16 cellular contexts compared by ENCODE assay signal in the genomic region with DNA sequence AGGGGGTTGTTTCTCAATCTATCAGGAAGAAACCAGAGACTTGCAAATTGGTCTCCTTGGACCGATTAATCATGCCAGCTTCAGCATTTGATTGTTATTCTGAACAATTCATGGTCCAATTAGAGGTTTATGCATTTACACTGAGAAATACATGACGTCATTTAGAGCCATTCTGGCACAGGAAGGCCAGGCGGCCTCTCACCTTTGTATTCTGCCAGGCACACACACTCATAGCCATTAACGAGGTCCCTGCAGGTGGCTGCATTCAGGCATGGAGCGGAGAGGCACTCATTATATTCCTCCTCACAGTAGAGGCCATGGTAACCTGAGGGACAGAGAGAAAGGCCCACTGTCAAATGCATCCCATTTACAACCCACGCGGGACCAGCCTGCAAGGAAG.
A peak's percentile ranks its signal among the peaks of the same experiment; 100 is the strongest.
DNase-seq lines count a peak whose midpoint lies in the region; ATAC-seq and TF ChIP-seq lines count a peak whose summit lies in the region.
"Had no signal": no experiment of that assay in that cellular context is flagged by ENCODE, and none has a peak within 500 bp of the region (broad histone marks: within the 10 kb centered on the region; RNA-seq: fewer than 3 reads in every experiment).

No MANE protein-coding gene starts in this region.

- ATAC-seq in GM19023 (IDR thresholded peaks at IDR 0.05; ENCODE audit: unreplicated experiment) (no peak), HG03469 (IDR thresholded peaks at IDR 0.05; ENCODE audit: unreplicated experiment) (no peak)
- ATAC-seq: activated CD8-positive, alpha-beta memory T cell treated with anti-CD3 and anti-CD28 coated beads, Interleukin-2, amount 10 ng/mL, durations not matched to agents 7 days and 5 days; K562; psoas muscle had no signal

- WGBS in stomach, 5 donors, result 63 to 74% (median 66%) methylated on average over 7 of the region's 7 CpGs

- no peak overlapping the region for H3K27ac ChIP-seq in HEK293 (ENCODE audit: extremely low read depth, low read depth, low read length)
- H3K27ac ChIP-seq in stomach, result peak overlapping the region in 4 of 5 donors; percentile 8 to 75 (median 58)
- H3K27ac ChIP-seq: BLaER1, psoas muscle had no signal

- intact Hi-C loops in stomach (cut with DNase I; ENCODE audit: low total_unique reads), result no loop called here

- H3K4me3 ChIP-seq in HEK293 (ENCODE audit: low read depth, low read length) (no peak overlapping the region), stomach (no peak overlapping the region)
- H3K4me3 ChIP-seq: BLaER1, K562, psoas muscle had no signal

- DNase-seq in NCI-H2107 treated with DMSO at 0.1 percent for 48 hours (lab: John Stamatoyannopoulos, UW; ENCODE audit: unreplicated experiment) (peak; percentile 92), cerebellum (ENCODE audit: low spot score) (peak; percentile 22), stomach (no peak), CD1c-positive myeloid dendritic cell (ENCODE audit: extremely low spot score) (no peak)
- DNase-seq in central memory CD4-positive, alpha-beta T cell, result no peak
- DNase-seq: activated CD8-positive, alpha-beta memory T cell treated with anti-CD3 and anti-CD28 coated beads, Interleukin-2, amount 10 ng/mL, durations not matched to agents 7 days and 5 days; cortex of kidney; HFFc6; psoas muscle; stimulated activated CD4-positive, alpha-beta T cell treated with anti-CD3 and anti-CD28 coated beads, Interleukin-4, amount 100 ng/mL, for 24 hours; stimulated activated naive CD4-positive, alpha-beta T cell treated with Interleukin-2 at 50 U/mL for 16 hours had no signal

- POLR2A ChIA-PET in HEK293 (lab: Yijun Ruan, JAX), result no interaction called here

- CTCF ChIA-PET in HEK293 (lab: Yijun Ruan, JAX), result no interaction called here

- H3K4me1 ChIP-seq in HEK293 (ENCODE audit: control insufficient read depth, insufficient read depth, low read length) (peaks cover 3% of the 10 kb centered on the region), stomach (peaks cover 0 to 16% (median 14%) of the 10 kb centered on the region in 4 donors)
- H3K4me1 ChIP-seq: psoas muscle had no signal

- TF ChIP-seq EP300 in stomach (IDR thresholded peaks at IDR 0.05), result no peak

- H3K36me3 ChIP-seq in HEK293 (ENCODE audit: control insufficient read depth in 2 of 2, insufficient read depth in 1 of 2, low read length in 2 of 2) (no peaks in the 10 kb centered on the region), stomach (no peaks in the 10 kb centered on the region)
- H3K36me3 ChIP-seq: BLaER1 had no signal

- H3K9me3 ChIP-seq in HEK293 (ENCODE audit: control insufficient read depth, insufficient read depth, low read depth, low read length), result no peaks in the 10 kb centered on the region
- peaks cover 0 to 8% (median 0%) of the 10 kb centered on the region in 4 donors for H3K9me3 ChIP-seq in stomach
- H3K9me3 ChIP-seq: psoas muscle had no signal

- no peaks in the 10 kb centered on the region for H3K27me3 ChIP-seq in stomach
- H3K27me3 ChIP-seq: BLaER1 had no signal

- no peak for TF ChIP-seq CTCF in HEK293 (tag by site-specific recombination; IDR thresholded peaks at IDR 0.05)
- no peak for TF ChIP-seq CTCF in stomach (IDR thresholded peaks at IDR 0.05)

- no peak for TF ChIP-seq POLR2A in stomach (IDR thresholded peaks at IDR 0.05)

TF ChIP-seq in HEK293, 187 proteins besides CTCF, POLR2A, EP300 and RAD21:
- no peak for TF ChIP-seq ZNF19 (tag by site-specific recombination; IDR thresholded peaks at IDR 0.05; ENCODE audit: low read depth)
- TF ChIP-seq ATF2 (tag by site-specific recombination; IDR thresholded peaks at IDR 0.05; ENCODE audit: low read depth), result peak; percentile 46; the same call in 1 of the 2 replicates

Comparison
In these comparisons a context has a peak if more than half of its experiments do, and no peak if none do; other contexts are left out.
1. DNase-seq: peak in NCI-H2107 treated with DMSO at 0.1 percent for 48 hours (single experiment) and cerebellum (single experiment); none in stomach (single experiment), central memory CD4-positive, alpha-beta T cell (single experiment) and CD1c-positive myeloid dendritic cell (single experiment).